Comparison of ENCODE assay signal across 12 cellular contexts in the genomic region with DNA sequence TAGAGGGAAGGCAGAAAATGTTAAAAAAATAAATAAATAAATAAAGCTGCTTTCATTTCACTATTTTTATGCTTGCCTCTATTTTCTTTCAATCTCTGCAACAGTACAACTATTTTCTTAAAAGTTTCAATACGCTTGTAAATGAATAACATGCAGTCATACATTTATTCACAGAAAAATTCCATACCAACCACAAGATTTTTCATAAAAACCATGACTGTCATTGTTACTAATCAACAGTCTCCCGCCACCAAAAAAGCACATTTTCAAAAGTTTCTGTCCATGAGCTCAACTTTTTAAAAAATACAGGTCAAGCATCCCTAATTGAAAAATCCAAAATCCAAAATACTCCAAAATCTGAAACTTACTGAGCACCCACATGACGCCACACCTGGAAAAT. TPM values are rescaled to one million over a fixed set of nuclear protein-coding genes. Genes with fewer than 3 reads are reported as not detected.
A peak's percentile ranks its signal among the peaks of the same experiment; 100 is the strongest.
DNase-seq lines count a peak whose midpoint lies in the region; ATAC-seq and TF ChIP-seq lines count a peak whose summit lies in the region.
"Had no signal": no experiment of that assay in that cellular context is flagged by ENCODE, and none has a peak within 500 bp of the region (broad histone marks: within the 10 kb centered on the region; RNA-seq: fewer than 3 reads in every experiment).

No MANE protein-coding gene starts in this region.

- H3K36me3 Mint-ChIP-seq in glutamatergic neuron (ENCODE audit: unreplicated experiment): no peaks in the 10 kb centered on the region
- H3K36me3 Mint-ChIP-seq: naive thymus-derived CD4-positive, alpha-beta T cell had no signal

- H3K27ac Mint-ChIP-seq in glutamatergic neuron (ENCODE audit: unreplicated experiment): no peak overlapping the region
- H3K27ac Mint-ChIP-seq: naive thymus-derived CD4-positive, alpha-beta T cell had no signal

- H3K9me3 Mint-ChIP-seq in glutamatergic neuron (ENCODE audit: unreplicated experiment): peaks cover 5% of the 10 kb centered on the region

- H3K27ac ChIP-seq in HUES64 (ENCODE audit: low read depth, low read length): no peak overlapping the region
- H3K27ac ChIP-seq: cardiac muscle cell, epithelial cell of prostate had no signal

- ATAC-seq in GM19463 (IDR thresholded peaks at IDR 0.05; ENCODE audit: unreplicated experiment): peak; percentile 18
- ATAC-seq in HG02588 (IDR thresholded peaks at IDR 0.05; ENCODE audit: unreplicated experiment): no peak
- ATAC-seq: naive thymus-derived CD4-positive, alpha-beta T cell had no signal

- CTCF ChIA-PET in AG04449 (lab: Yijun Ruan, JAX) (interaction anchor here (1.5 to 2.6 kb wide), 3 partner anchors 10 to 86 kb away, joined by 3 to 6 read pairs (median 4); no protein-coding TSS in a partner anchor), HEK293T (lab: Yijun Ruan, JAX) (no interaction called here)

- DNase-seq in AG04449 (ENCODE audit: low read depth, low spot score): no peak
- DNase-seq in glutamatergic neuron: no peak
- no peak for DNase-seq in HEK293T (ENCODE audit: extremely low spot score)
- no peak for DNase-seq in COLO829 (ENCODE audit: low spot score)
- DNase-seq in activated T-cell treated with anti-CD3 and anti-CD28 coated beads for 4 hours: no peak
- DNase-seq: naive thymus-derived CD4-positive, alpha-beta T cell had no signal

- no peaks in the 10 kb centered on the region for H3K36me3 ChIP-seq in HUES64 (ENCODE audit: insufficient read depth, low read length)
- H3K36me3 ChIP-seq: cardiac muscle cell, upper lobe of left lung had no signal

- TF ChIP-seq CTCF in AG04449 (IDR thresholded peaks at IDR 0.05; ENCODE audit: insufficient read depth, low read length, missing control alignments): no peak
- no peak for TF ChIP-seq CTCF in glutamatergic neuron (IDR thresholded peaks at IDR 0.05; ENCODE audit: partially characterized antibody, unreplicated experiment)

- H3K27me3 Mint-ChIP-seq in glutamatergic neuron (ENCODE audit: unreplicated experiment): peaks cover 6% of the 10 kb centered on the region

- H3K9me3 ChIP-seq in HUES64 (ENCODE audit: insufficient read depth, low read depth, low read length): no peaks in the 10 kb centered on the region
- H3K9me3 ChIP-seq: upper lobe of left lung had no signal

- POLR2A ChIA-PET in AG04449 (lab: Yijun Ruan, JAX) (no interaction called here), HEK293T (lab: Yijun Ruan, JAX) (no interaction called here)

- H3K9ac ChIP-seq in HUES64 (ENCODE audit: low read depth, low read length): no peak overlapping the region

- peaks cover 36% of the 10 kb centered on the region for H3K4me1 Mint-ChIP-seq in glutamatergic neuron (ENCODE audit: low read depth, unreplicated experiment)

- H3K4me3 ChIP-seq in AG04449 (ENCODE audit: low read depth, low read length) (peak overlapping the region; percentile 46), HUES64 (ENCODE audit: low read length) (peak overlapping the region; percentile 29; the same call in 1 of the 2 replicates)
- H3K4me3 ChIP-seq: cardiac muscle cell, upper lobe of left lung had no signal

- H3K4me3 Mint-ChIP-seq in glutamatergic neuron (ENCODE audit: unreplicated experiment): peak overlapping the region; percentile 12

- peaks cover 4% of the 10 kb centered on the region; the same call in 1 of the 2 replicates for H3K27me3 ChIP-seq in HUES64 (ENCODE audit: insufficient read depth, low read length)
- H3K27me3 ChIP-seq: cardiac muscle cell, upper lobe of left lung had no signal

- H3K4me1 ChIP-seq in HUES64 (ENCODE audit: insufficient read depth, low read length): peaks cover 46% of the 10 kb centered on the region

- 93% methylated on average over 3 of the region's 3 CpGs for WGBS in HUES64

TF ChIP-seq in HEK293T, 16 proteins besides CTCF, POLR2A, EP300 and RAD21:
- TF ChIP-seq TARDBP (IDR thresholded peaks at IDR 0.05) (no peak), ARNT (IDR thresholded peaks at IDR 0.05) (no peak), FOXM1 (IDR thresholded peaks at IDR 0.05; ENCODE audit: borderline replicate concordance) (no peak), FOXK2 (IDR thresholded peaks at IDR 0.05) (no peak), BHLHE40 (IDR thresholded peaks at IDR 0.05; ENCODE audit: borderline replicate concordance) (no peak)

RNA-seq across cellular contexts. Expression of a gene that starts 5.3 kb away (rescaled TPM):
- 32.7 TPM for polyA plus RNA-seq in HUES64 (2013, experiment 1 of 2)
- polyA plus RNA-seq in HUES64 (2013, experiment 2 of 2): 32.1 TPM
- total RNA-seq in glutamatergic neuron (ENCODE audit: unreplicated experiment): 22.9 TPM
